Comparison of ENCODE assay signal across 8 cellular contexts in the genomic region with DNA sequence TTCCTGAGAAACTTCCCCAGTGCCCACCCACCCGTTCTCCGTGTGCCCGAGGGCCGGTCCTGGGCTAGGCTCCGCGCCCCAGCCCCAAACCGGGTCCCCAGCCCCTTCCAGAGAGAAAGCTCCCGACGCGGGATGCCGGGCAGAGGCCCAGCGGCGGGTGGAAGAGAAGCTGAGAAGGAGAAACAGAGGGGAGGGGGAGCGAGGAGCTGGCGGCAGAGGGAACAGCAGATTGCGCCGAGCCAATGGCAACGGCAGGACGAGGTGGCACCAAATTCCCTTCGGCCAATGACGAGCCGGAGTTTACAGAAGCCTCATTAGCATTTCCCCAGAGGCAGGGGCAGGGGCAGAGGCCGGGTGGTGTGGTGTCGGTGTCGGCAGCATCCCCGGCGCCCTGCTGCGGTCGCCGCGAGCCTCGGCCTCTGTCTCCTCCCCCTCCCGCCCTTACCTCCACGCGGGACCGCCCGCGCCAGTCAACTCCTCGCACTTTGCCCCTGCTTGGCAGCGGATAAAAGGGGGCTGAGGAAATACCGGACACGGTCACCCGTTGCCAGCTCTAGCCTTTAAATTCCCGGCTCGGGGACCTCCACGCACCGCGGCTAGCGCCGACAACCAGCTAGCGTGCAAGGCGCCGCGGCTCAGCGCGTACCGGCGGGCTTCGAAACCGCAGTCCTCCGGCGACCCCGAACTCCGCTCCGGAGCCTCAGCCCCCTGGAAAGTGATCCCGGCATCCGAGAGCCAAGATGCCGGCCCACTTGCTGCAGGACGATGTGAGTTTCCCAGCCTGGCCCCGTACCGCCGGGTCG. TPM values are rescaled to one million over a fixed set of nuclear protein-coding genes. Genes with fewer than 3 reads are reported as not detected.
A peak's percentile ranks its signal among the peaks of the same experiment; 100 is the strongest.
DNase-seq lines count a peak whose midpoint lies in the region; ATAC-seq, FAIRE-seq and TF ChIP-seq lines count a peak whose summit lies in the region.

TSS of gene SCD (plus strand) at position 469 of the 803 bp plus-strand sequence. CDS start at position 741, 272 bp downstream.

- TF ChIP-seq CTCF in AG10803 (conservative IDR thresholded peaks at IDR 0.05; ENCODE audit: low read length): no peak
- no peak for TF ChIP-seq CTCF in keratinocyte (optimal IDR thresholded peaks at IDR 0.05 in 1 of 3, IDR thresholded peaks at IDR 0.05 in 1 of 3, conservative IDR thresholded peaks at IDR 0.05 in 1 of 3; ENCODE audit: extremely low read depth in 1 of 3, insufficient read depth in 2 of 3, low read length in 3 of 3)

- H3K4me3 ChIP-seq in AG10803 (ENCODE audit: low read length): peak within 1 kb of the TSS; percentile 77
- H3K4me3 ChIP-seq in keratinocyte (ENCODE audit: control insufficient read depth in 2 of 3, extremely low read depth in 1 of 3, insufficient read depth in 2 of 3, low read depth in 1 of 3, low read length in 3 of 3): peak within 1 kb of the TSS; percentile 81 to 96 (median 84)

- H3K4me1 ChIP-seq in keratinocyte (ENCODE audit: control insufficient read depth, extremely low read depth, insufficient read depth, low read length): peaks cover 42% of the 10 kb centered on the region

- TF ChIP-seq POLR2A in GM19099 (IDR thresholded peaks at IDR 0.05; ENCODE audit: extremely low read depth, insufficient read length, low read depth): peak; percentile 78

- H3K9me3 Mint-ChIP-seq in central memory CD8-positive, alpha-beta T cell: no peaks in the 10 kb centered on the region

- peaks cover 32 to 43% of the 10 kb centered on the region in 2 experiments for H3K36me3 ChIP-seq in keratinocyte (ENCODE audit: control insufficient read depth in 2 of 2, extremely low read depth in 1 of 2, insufficient read depth in 2 of 2, low read length in 2 of 2)

- FAIRE-seq in keratinocyte (lab: Jason Lieb, UNC): peak; percentile 20

- ATAC-seq in HG03378 (IDR thresholded peaks at IDR 0.05; ENCODE audit: unreplicated experiment): peak; percentile 87
- peak; percentile 93 to 94 for ATAC-seq in activated CD4-positive, CD25-positive, alpha-beta regulatory T cell treated with anti-CD3 and anti-CD28 coated beads, Interleukin-2, amount 50 U/mL, for 24 hours
- ATAC-seq in central memory CD8-positive, alpha-beta T cell (replicated peaks; ENCODE audit: extremely low read depth, poor library complexity, severe bottlenecking): peak; percentile 81

- H3K27ac Mint-ChIP-seq in central memory CD8-positive, alpha-beta T cell (ENCODE audit: low read depth): peak within 1 kb of the TSS; percentile 38

- H3K36me3 Mint-ChIP-seq in central memory CD8-positive, alpha-beta T cell (ENCODE audit: insufficient read depth): peaks cover 7% of the 10 kb centered on the region

- no peak within 1 kb of the TSS for H2AFZ ChIP-seq in keratinocyte (ENCODE audit: control insufficient read depth, low read length)

- peak within 1 kb of the TSS; percentile 59 for H3K27ac ChIP-seq in keratinocyte (ENCODE audit: control insufficient read depth, insufficient read depth, low read length)

- peak within 1 kb of the TSS; percentile 91 for H3K4me2 ChIP-seq in keratinocyte (ENCODE audit: control insufficient read depth, extremely low read depth, insufficient read depth, low read depth, low read length)

- peaks cover 55% of the 10 kb centered on the region for H3K79me2 ChIP-seq in keratinocyte (ENCODE audit: control insufficient read depth, insufficient read depth, low read length)

- peak within 1 kb of the TSS; percentile 86 for H3K9ac ChIP-seq in keratinocyte (ENCODE audit: control insufficient read depth, extremely low read depth, insufficient read depth, low read length)

- no peaks in the 10 kb centered on the region for H3K27me3 ChIP-seq in keratinocyte (ENCODE audit: control insufficient read depth, extremely low read depth, insufficient read depth, low read length)

- peak; percentile 82 for DNase-seq in AG10803 (ENCODE audit: low read depth)
- peak; percentile 89 for DNase-seq in NCI-H446 treated with DMSO at 0.1 percent for 48 hours (lab: John Stamatoyannopoulos, UW)
- peak; percentile 44 to 60 for DNase-seq in central memory CD8-positive, alpha-beta T cell (ENCODE audit: low spot score in 2 of 2)
- DNase-seq in keratinocyte (ENCODE audit: low read depth, low spot score): peak; percentile 84
- peak; percentile 76 to 84 (median 81) for DNase-seq in stimulated activated CD4-positive, alpha-beta T cell treated with anti-CD3 and anti-CD28 coated beads, Interleukin-12 subunit alpha, Interleukin-12 subunit beta, amount 100 ng/mL, for 48 hours (ENCODE audit: low read depth in 2 of 3, low spot score in 1 of 3)

- H3K27me3 Mint-ChIP-seq in central memory CD8-positive, alpha-beta T cell: no peaks in the 10 kb centered on the region

- H3K4me3 Mint-ChIP-seq in central memory CD8-positive, alpha-beta T cell: peak within 1 kb of the TSS; percentile 75

- peaks cover 32% of the 10 kb centered on the region for H3K4me1 Mint-ChIP-seq in central memory CD8-positive, alpha-beta T cell

- dilution Hi-C loops in keratinocyte (cut with MboI; ENCODE audit: extremely low pct_ligation_motif_present, low sequenced_read_pairs): loop anchor here (25.0 kb wide), 1 partner anchor 90 kb away; no protein-coding TSS in a partner anchor

- peaks cover 36% of the 10 kb centered on the region for H4K20me1 ChIP-seq in keratinocyte (ENCODE audit: control insufficient read depth, extremely low read depth, insufficient read depth, low read length)

- H3K9me3 ChIP-seq in keratinocyte (ENCODE audit: control insufficient read depth, low read depth, low read length): no peaks in the 10 kb centered on the region

- peaks cover 6% of the 10 kb centered on the region for H3K9me1 ChIP-seq in keratinocyte (ENCODE audit: control insufficient read depth, extremely low read depth, insufficient read depth, low read length)

RNA-seq across cellular contexts. Expression of gene SCD, which starts in this region (rescaled TPM):
- polyA plus RNA-seq in keratinocyte: 900 to 1,358 TPM (median 1,275 TPM) in 3 replicates
- 125 TPM for polyA plus RNA-seq in keratinocyte (2011; ENCODE audit: low read depth)
- 483 and 696 TPM in 2 replicates for polyA plus RNA-seq in keratinocyte (2011; cell fraction: cytosol; rRNA removed)
- 1,144 and 1,285 TPM in 2 replicates for polyA plus RNA-seq in keratinocyte (2011; cell fraction: nucleus; rRNA removed)
- polyA plus RNA-seq in keratinocyte (2012; ENCODE audit: low replicate concordance): 245 and 1,072 TPM in 2 replicates
- polyA minus RNA-seq in keratinocyte: 1,352 to 1,647 TPM (median 1,438 TPM) in 3 replicates
- polyA minus RNA-seq in keratinocyte (2011; cell fraction: cytosol; rRNA and poly(A)+ RNA removed): 766 TPM
- polyA minus RNA-seq in keratinocyte (2011; cell fraction: nucleus; rRNA and poly(A)+ RNA removed): 1,201 and 1,805 TPM in 2 replicates

Comparison
In these comparisons a context has a peak if more than half of its experiments do, and no peak if none do; other contexts are left out.
1. Peak in every context shown above with its lines: DNase-seq, ATAC-seq, H3K4me3 ChIP-seq and H3K27ac ChIP-seq.